In genomic region chr10:94314913-94315545, GRCh38 we compare ENCODE assay signal across 15 cellular contexts. TPM values are rescaled to one million over a fixed set of nuclear protein-coding genes. Genes with fewer than 3 reads are reported as not detected.
DNase-seq lines count a peak whose midpoint lies in the region; ATAC-seq and TF ChIP-seq lines count a peak whose summit lies in the region.
"Had no signal": no experiment of that assay in that cellular context is flagged by ENCODE, and none has a peak within 500 bp of the region (broad histone marks: within the 10 kb centered on the region; RNA-seq: fewer than 3 reads in every experiment).

No MANE protein-coding gene starts in this region.

- no peaks in the 10 kb centered on the region for H3F3A ChIP-seq in SK-N-SH (replicated peaks; ENCODE audit: insufficient read depth)

- POLR2A ChIA-PET in SK-N-SH (lab: Yijun Ruan, JAX): no interaction called here

- DNase-seq in GM04503 (ENCODE audit: low read depth) (peak; percentile 59), SK-N-SH (peak; percentile 8), fibroblast of the conjunctiva (ENCODE audit: low read depth) (peak; percentile 75), sciatic nerve (ENCODE audit: low spot score) (no peak), amniotic stem cell (lab: John Stamatoyannopoulos, UW) (no peak), NCI-H1105 treated with DMSO at 0.1 percent for 48 hours (lab: John Stamatoyannopoulos, UW) (no peak)
- DNase-seq in activated T-cell treated with anti-CD3 and anti-CD28 coated beads, Interleukin-2, amount 50 U/mL, for 1 hour: no peak
- DNase-seq: adrenal gland; heart left ventricle; NCI-H1417 treated with DMSO at 0.1 percent for 48 hours; NCI-H748 treated with DMSO at 0.1 percent for 48 hours; SJCRH30; stimulated activated CD8-positive, alpha-beta memory T cell treated with anti-CD3 and anti-CD28 coated beads, Interleukin-4, amount 100 ng/mL, for 48 hours had no signal

- no peak overlapping the region for H2AFZ ChIP-seq in SK-N-SH (ENCODE audit: low read depth)

- no peaks in the 10 kb centered on the region for H3K27me3 ChIP-seq in SK-N-SH (ENCODE audit: insufficient read depth)
- H3K27me3 ChIP-seq: adrenal gland, heart left ventricle, SJCRH30 had no signal

- no peaks in the 10 kb centered on the region for H3K79me2 ChIP-seq in SK-N-SH (ENCODE audit: insufficient read depth)

- 92% methylated on average over 6 of the region's 6 CpGs for WGBS in SK-N-SH (ENCODE audit: low lambda C conversion rate)

- no peak overlapping the region for H3K4me2 ChIP-seq in SK-N-SH

- H3K9ac ChIP-seq in SK-N-SH: no peak overlapping the region

- no peak for TF ChIP-seq RAD21 in SK-N-SH (IDR thresholded peaks at IDR 0.05; ENCODE audit: low read length)

- intact Hi-C loops in sciatic nerve (cut with DNase I): no loop called here

- ATAC-seq in sciatic nerve (peak; percentile 48), HG02588 (IDR thresholded peaks at IDR 0.05; ENCODE audit: unreplicated experiment) (no peak)

- no peaks in the 10 kb centered on the region for H3K36me3 ChIP-seq in SK-N-SH (replicated peaks in 1 of 2; ENCODE audit: control insufficient read depth in 1 of 2, insufficient read depth in 2 of 2, low read length in 1 of 2)
- H3K36me3 ChIP-seq: adrenal gland had no signal

- H3K9me3 ChIP-seq in SK-N-SH: no peaks in the 10 kb centered on the region
- H3K9me3 ChIP-seq: adrenal gland, heart left ventricle, SJCRH30 had no signal

- no peaks in the 10 kb centered on the region for H4K20me1 ChIP-seq in SK-N-SH (ENCODE audit: insufficient read depth)

- TF ChIP-seq EP300 in SK-N-SH (IDR thresholded peaks at IDR 0.05; ENCODE audit: borderline replicate concordance in 1 of 2, low read depth in 1 of 2, low read length in 1 of 2): no peak

- CTCF ChIA-PET in SK-N-SH (lab: Yijun Ruan, JAX): interaction anchor here (0.8 to 9.9 kb wide), 5 partner anchors 129 to 398 kb away, joined by 3 to 118 read pairs (median 4); no protein-coding TSS in a partner anchor

- no peak overlapping the region for H3K27ac ChIP-seq in SK-N-SH (ENCODE audit: low read depth in 2 of 2, low read length in 1 of 2)
- H3K27ac ChIP-seq: adrenal gland, SJCRH30 had no signal

- no peaks in the 10 kb centered on the region for H3K9me2 ChIP-seq in SK-N-SH

- H3K4me1 ChIP-seq in SK-N-SH (ENCODE audit: control insufficient read depth in 1 of 2, insufficient read depth in 2 of 2, low read depth in 1 of 2, low read length in 1 of 2): peaks cover 0 to 4% of the 10 kb centered on the region in 2 experiments; a peak in 1 of 4 replicates
- H3K4me1 ChIP-seq: adrenal gland, SJCRH30 had no signal

- 0 out of 2 replicates have a peak, but pooled peaks have one; percentile 20 for TF ChIP-seq CTCF in SK-N-SH (IDR thresholded peaks at IDR 0.05)

- H3K4me3 ChIP-seq in SK-N-SH (ENCODE audit: low read depth in 2 of 2, low read length in 1 of 2): no peak overlapping the region
- H3K4me3 ChIP-seq: adrenal gland, heart left ventricle, lung, SJCRH30 had no signal

TF ChIP-seq in SK-N-SH, 30 proteins besides CTCF, POLR2A, EP300 and RAD21:
- TF ChIP-seq CHD2 (IDR thresholded peaks at IDR 0.05; ENCODE audit: low read length, partially characterized antibody): no peak
- no peak for TF ChIP-seq FOSL2 (IDR thresholded peaks at IDR 0.05; ENCODE audit: borderline replicate concordance, low read depth)
- no peak for TF ChIP-seq TEAD4 (IDR thresholded peaks at IDR 0.05; ENCODE audit: borderline replicate concordance, insufficient read depth)
- TF ChIP-seq ZBTB33 (IDR thresholded peaks at IDR 0.05; ENCODE audit: borderline replicate concordance, low read depth): no peak
- no peak for TF ChIP-seq TAF1 (IDR thresholded peaks at IDR 0.05; ENCODE audit: borderline replicate concordance, low read depth, low read length)
- no peak for TF ChIP-seq RCOR1 (IDR thresholded peaks at IDR 0.05; ENCODE audit: low read length)
- TF ChIP-seq POLR2AphosphoS5 (IDR thresholded peaks at IDR 0.05; ENCODE audit: low read depth, low read length): no peak
- no peak for TF ChIP-seq USF1 (IDR thresholded peaks at IDR 0.05; ENCODE audit: borderline replicate concordance, low read depth)
- no peak for TF ChIP-seq ELF1 (IDR thresholded peaks at IDR 0.05)
- TF ChIP-seq RFX5 (IDR thresholded peaks at IDR 0.05; ENCODE audit: low read length): no peak
- no peak for TF ChIP-seq FOXM1 (IDR thresholded peaks at IDR 0.05; ENCODE audit: low read depth)
- no peak for TF ChIP-seq MEF2A (IDR thresholded peaks at IDR 0.05; ENCODE audit: borderline replicate concordance, low read depth)
- no peak for TF ChIP-seq GATA2 (CRISPR knock-in tag; IDR thresholded peaks at IDR 0.05)
- no peak; the same call in 1 of the 2 replicates for TF ChIP-seq TCF12 (IDR thresholded peaks at IDR 0.05)
- TF ChIP-seq NRF1 (IDR thresholded peaks at IDR 0.05; ENCODE audit: low read depth, low read length): no peak
- no peak for TF ChIP-seq RXRA (IDR thresholded peaks at IDR 0.05; ENCODE audit: borderline replicate concordance, low read depth)

RNA-seq across cellular contexts. Expression of gene NOC3L, which starts 47.7 kb away (rescaled TPM):
- polyA plus RNA-seq in SK-N-SH (2012; rRNA removed): 9.0 and 15.4 TPM in 2 replicates
- polyA plus RNA-seq in SK-N-SH (2012; cell fraction: cytosol; rRNA removed): 12.4 and 13.4 TPM in 2 replicates
- 13.5 and 36.9 TPM in 2 replicates for polyA plus RNA-seq in SK-N-SH (2012; cell fraction: nucleus; rRNA removed)
- total RNA-seq in sciatic nerve: 22.4 TPM

Comparison
In these comparisons a context has a peak if more than half of its experiments do, and no peak if none do; other contexts are left out.
1. DNase-seq: peak in GM04503 (single experiment), SK-N-SH (single experiment) and fibroblast of the conjunctiva (single experiment); none in sciatic nerve (single experiment), amniotic stem cell (single experiment), NCI-H1105 treated with DMSO at 0.1 percent for 48 hours (single experiment) and activated T-cell treated with anti-CD3 and anti-CD28 coated beads, Interleukin-2, amount 50 U/mL, for 1 hour (single experiment).